Comparison of ENCODE assay signal across 28 cellular contexts in the genomic region with DNA sequence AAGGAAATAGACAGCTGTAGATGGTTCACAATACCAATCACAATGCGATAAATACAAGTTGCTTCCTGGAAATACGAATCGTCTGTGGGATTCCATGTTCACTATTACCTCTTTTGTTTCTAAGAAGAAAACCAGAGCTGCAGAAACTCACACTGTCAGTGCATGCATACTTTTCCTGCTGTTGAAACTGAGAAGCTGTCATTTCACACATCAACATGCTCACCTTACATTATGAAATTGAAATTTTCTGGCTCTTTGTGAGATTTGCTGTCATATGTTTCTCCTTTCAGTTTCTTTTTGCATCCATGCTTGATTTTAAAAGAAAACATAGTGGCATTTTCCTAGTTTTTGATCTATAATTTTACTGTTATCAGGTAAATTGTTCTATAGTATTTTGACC.
"Had no signal": no experiment of that assay in that cellular context is flagged by ENCODE, and none has a peak within 500 bp of the region (broad histone marks: within the 10 kb centered on the region; RNA-seq: fewer than 3 reads in every experiment).

No MANE protein-coding gene starts in this region.

- H3K4me3 Mint-ChIP-seq: immature natural killer cell; naive thymus-derived CD8-positive, alpha-beta T cell; nephron; neural progenitor cell; stimulated activated memory B cell treated with anti-CD40 and anti-IgM and Interleukin-4, amounts not matched to agents 10 μg/mL and 1 μg/mL and 100 μg/mL, for 72 hours; stimulated activated naive CD8-positive, alpha-beta T cell treated with anti-CD3 and anti-CD28 coated beads, Interleukin-15, amount 100 ng/mL, for 72 hours; type B pancreatic cell had no signal

- H3K9ac ChIP-seq: neural progenitor cell, parathyroid adenoma had no signal

- H3K27me3 ChIP-seq: neural progenitor cell, neutrophil, right lobe of liver had no signal

- H3K79me2 ChIP-seq: parathyroid adenoma had no signal

- DNase-seq: immature natural killer cell; kidney; left colon; left lung; lower lobe of right lung; mammary epithelial cell; mesenchymal stem cell; naive thymus-derived CD8-positive, alpha-beta T cell; occipital lobe; psoas muscle; right lobe of liver; stimulated activated CD4-positive, alpha-beta T cell treated with anti-CD3 and anti-CD28 coated beads, Interleukin-1b, Interleukin-23, amount 100 ng/mL, for 48 hours; stimulated activated CD4-positive, alpha-beta T cell treated with anti-CD3 and anti-CD28 coated beads, Interleukin-2, amount 100 ng/mL, for 48 hours; stimulated activated CD4-positive, alpha-beta T cell treated with anti-CD3 and anti-CD28 coated beads, Interleukin-4, amount 100 ng/mL, for 4 hours; stimulated activated CD8-positive, alpha-beta memory T cell treated with anti-CD3 and anti-CD28 coated beads, Interleukin-4, amount 100 ng/mL, for 48 hours; stimulated activated naive CD4-positive, alpha-beta T cell treated with Interleukin-2 at 50 U/mL for 16 hours; stimulated activated naive CD8-positive, alpha-beta T cell treated with anti-CD3 and anti-CD28 coated beads, Interleukin-15, amount 100 ng/mL, for 72 hours; substantia nigra; uterus had no signal

- H3K27ac ChIP-seq: left lung, lower lobe of right lung, neural progenitor cell, neutrophil, parathyroid adenoma, psoas muscle, right lobe of liver, tibial nerve, uterus had no signal

- FAIRE-seq: islet of Langerhans, kidney had no signal

- H3K9me3 ChIP-seq: lower lobe of right lung, neutrophil, right lobe of liver, uterus had no signal

- H2AFZ ChIP-seq: neural progenitor cell, parathyroid adenoma had no signal

- H3K36me3 Mint-ChIP-seq: immature natural killer cell; neural progenitor cell; stimulated activated memory B cell treated with anti-CD40 and anti-IgM and Interleukin-4, amounts not matched to agents 10 μg/mL and 1 μg/mL and 100 μg/mL, for 72 hours; type B pancreatic cell had no signal

- H3K4me2 ChIP-seq: neural progenitor cell, smooth muscle cell had no signal

- H3K27me3 Mint-ChIP-seq: naive thymus-derived CD8-positive, alpha-beta T cell; stimulated activated memory B cell treated with anti-CD40 and anti-IgM and Interleukin-4, amounts not matched to agents 10 μg/mL and 1 μg/mL and 100 μg/mL, for 72 hours; stimulated activated naive CD8-positive, alpha-beta T cell treated with anti-CD3 and anti-CD28 coated beads, Interleukin-15, amount 100 ng/mL, for 72 hours; type B pancreatic cell had no signal

- H3K36me3 ChIP-seq: left lung, lower lobe of right lung, neutrophil, right lobe of liver, tibial nerve had no signal

- H3K4me1 Mint-ChIP-seq: immature natural killer cell; neural progenitor cell; stimulated activated memory B cell treated with anti-CD40 and anti-IgM and Interleukin-4, amounts not matched to agents 10 μg/mL and 1 μg/mL and 100 μg/mL, for 72 hours; stimulated activated naive CD8-positive, alpha-beta T cell treated with anti-CD3 and anti-CD28 coated beads, Interleukin-15, amount 100 ng/mL, for 72 hours had no signal

- ATAC-seq: left colon; left lung; lower lobe of right lung; naive thymus-derived CD8-positive, alpha-beta T cell; psoas muscle; right lobe of liver; stimulated activated memory B cell treated with anti-CD40 and anti-IgM and Interleukin-4, amounts not matched to agents 10 μg/mL and 1 μg/mL and 100 μg/mL, for 72 hours; stimulated activated naive CD8-positive, alpha-beta T cell treated with anti-CD3 and anti-CD28 coated beads, Interleukin-15, amount 100 ng/mL, for 72 hours had no signal

- H3K4me1 ChIP-seq: left lung, lower lobe of right lung, neural progenitor cell, parathyroid adenoma, psoas muscle, right lobe of liver, tibial nerve, uterus had no signal

- H3K4me3 ChIP-seq: left lung, lower lobe of right lung, neural progenitor cell, psoas muscle, right lobe of liver, smooth muscle cell, tibial nerve, uterus had no signal

- H3K27ac Mint-ChIP-seq: immature natural killer cell; naive thymus-derived CD8-positive, alpha-beta T cell; nephron; neural progenitor cell; stimulated activated memory B cell treated with anti-CD40 and anti-IgM and Interleukin-4, amounts not matched to agents 10 μg/mL and 1 μg/mL and 100 μg/mL, for 72 hours; stimulated activated naive CD8-positive, alpha-beta T cell treated with anti-CD3 and anti-CD28 coated beads, Interleukin-15, amount 100 ng/mL, for 72 hours; type B pancreatic cell had no signal
